Comparison of ENCODE assay signal across 8 cellular contexts in the genomic region with DNA sequence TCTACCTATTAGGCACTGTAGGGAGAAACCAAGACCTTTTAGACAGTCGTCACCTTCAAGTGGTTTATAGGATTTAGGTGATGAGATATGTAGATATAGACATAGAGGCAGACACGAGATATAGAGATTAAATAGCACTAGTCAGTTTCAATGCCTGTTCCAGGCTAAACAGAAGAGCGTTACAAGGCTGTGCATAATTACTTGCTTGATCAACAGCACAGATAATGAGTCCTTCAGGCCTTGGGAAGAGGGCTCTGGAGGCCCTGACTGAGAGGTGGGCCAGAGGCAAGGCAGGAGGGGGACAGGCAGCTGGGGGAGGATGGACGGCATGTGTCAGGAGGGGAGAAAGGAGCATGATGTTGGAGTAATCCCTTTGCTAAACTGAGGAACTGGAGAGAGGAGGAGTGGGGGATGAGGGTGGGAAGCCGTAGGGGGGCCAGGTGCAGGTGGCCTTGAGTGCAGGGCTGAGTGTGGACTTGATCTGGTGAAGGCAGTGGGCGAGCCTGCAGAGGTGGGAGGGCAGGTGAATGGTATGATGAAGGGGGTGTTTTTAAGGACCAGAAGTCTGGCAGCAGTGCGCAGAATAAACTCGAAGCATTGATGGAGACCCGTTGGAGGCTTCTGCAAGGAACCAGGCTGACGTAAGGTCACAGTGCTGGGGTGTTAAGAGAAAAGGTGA. TPM values are rescaled to one million over a fixed set of nuclear protein-coding genes. Genes with fewer than 3 reads are reported as not detected.
A peak's percentile ranks its signal among the peaks of the same experiment; 100 is the strongest.
DNase-seq lines count a peak whose midpoint lies in the region; ATAC-seq and TF ChIP-seq lines count a peak whose summit lies in the region.

No MANE protein-coding gene starts in this region.

- peak overlapping the region; percentile 79 to 97 for H3K4me3 Mint-ChIP-seq in CD14-positive monocyte

- H3F3A ChIP-seq in neural cell (ENCODE audit: insufficient read depth, low read length, poor library complexity, severe bottlenecking), result no peaks in the 10 kb centered on the region

- TF ChIP-seq RAD21 in neural cell (conservative IDR thresholded peaks at IDR 0.05), result no peak

- no peaks in the 10 kb centered on the region for H3K27me3 ChIP-seq in colonic mucosa
- H3K27me3 ChIP-seq in neural cell (ENCODE audit: insufficient read depth, low read depth, low read length), result no peaks in the 10 kb centered on the region

- peak overlapping the region; percentile 92 for H3K27ac ChIP-seq in colonic mucosa
- H3K27ac ChIP-seq in neural cell (ENCODE audit: low read length), result no peak overlapping the region

- H3K4me3 ChIP-seq in colonic mucosa (no peak overlapping the region), neural cell (ENCODE audit: low read length) (peak overlapping the region; percentile 63)

- peak overlapping the region in 1 of 7 donors; percentile 48 for H3K27ac Mint-ChIP-seq in CD14-positive monocyte

- H3K36me3 ChIP-seq in colonic mucosa (no peaks in the 10 kb centered on the region), neural cell (ENCODE audit: insufficient read depth, low read length) (no peaks in the 10 kb centered on the region)

- H3K4me1 ChIP-seq in colonic mucosa, result peaks cover 34% of the 10 kb centered on the region

- H3K36me3 Mint-ChIP-seq in CD14-positive monocyte, result peaks cover 0 to 1% of the 10 kb centered on the region in 2 donors

- intact Hi-C loops in CD14-positive monocyte (cut with micrococcal nuclease) (no loop called here), colonic mucosa (cut with DNase I) (no loop called here)

- H3K4me1 Mint-ChIP-seq in CD14-positive monocyte, result peaks cover 48% of the 10 kb centered on the region

- no peaks in the 10 kb centered on the region for H3K9me3 Mint-ChIP-seq in CD14-positive monocyte

- peak overlapping the region; percentile 60 for H2AFZ ChIP-seq in neural cell (ENCODE audit: low read depth, low read length)

- DNase-seq in CD14-positive monocyte (ENCODE audit: low spot score), result no peak
- DNase-seq in NCI-H1436 (lab: John Stamatoyannopoulos, UW), result peak; percentile 27
- no peak for DNase-seq in colonic mucosa
- no peak for DNase-seq in SHP77 treated with DMSO at 0.1 percent for 48 hours (lab: John Stamatoyannopoulos, UW)
- DNase-seq in germinal center (ENCODE audit: low spot score), result no peak
- DNase-seq in DMS53 treated with DMSO at 0.1 percent for 48 hours (lab: John Stamatoyannopoulos, UW; ENCODE audit: unreplicated experiment), result no peak

- H3K9me2 ChIP-seq in neural cell (ENCODE audit: insufficient read depth, low read length), result no peaks in the 10 kb centered on the region

- no peak for TF ChIP-seq EP300 in neural cell (conservative IDR thresholded peaks at IDR 0.05; ENCODE audit: poor library complexity, severe bottlenecking)

- no peak for TF ChIP-seq CTCF in CD14-positive monocyte (IDR thresholded peaks at IDR 0.05)
- TF ChIP-seq CTCF in colonic mucosa (IDR thresholded peaks at IDR 0.05), result no peak
- TF ChIP-seq CTCF in neural cell (IDR thresholded peaks at IDR 0.05; ENCODE audit: poor library complexity, severe bottlenecking), result no peak

- H4K20me1 ChIP-seq in neural cell (ENCODE audit: insufficient read depth), result no peaks in the 10 kb centered on the region

- peaks cover 18 to 39% (median 29%) of the 10 kb centered on the region in 3 donors for H3K27me3 Mint-ChIP-seq in CD14-positive monocyte (ENCODE audit: low read depth in 3 of 3)

- H3K79me2 ChIP-seq in neural cell (replicated peaks; ENCODE audit: insufficient read depth, low read length), result no peaks in the 10 kb centered on the region

- no peak overlapping the region for H3K4me2 ChIP-seq in neural cell (ENCODE audit: low read length)

- ATAC-seq in GM18502 (IDR thresholded peaks at IDR 0.05; ENCODE audit: poor library complexity, unreplicated experiment), result no peak

- H3K9me3 ChIP-seq in colonic mucosa, result no peaks in the 10 kb centered on the region
- no peaks in the 10 kb centered on the region for H3K9me3 ChIP-seq in neural cell (ENCODE audit: low read length)

- peak overlapping the region; percentile 38 to 82 for H3K9ac ChIP-seq in colonic mucosa (ENCODE audit: low read depth in 2 of 2, low read length in 2 of 2)
- peak overlapping the region; percentile 55 for H3K9ac ChIP-seq in neural cell (ENCODE audit: low read length)

TF ChIP-seq in neural cell, 6 proteins besides CTCF, POLR2A, EP300 and RAD21:
- no peak for TF ChIP-seq EZH2 (IDR thresholded peaks at IDR 0.05; ENCODE audit: borderline replicate concordance, insufficient read depth, low read length, poor library complexity, severe bottlenecking)
- TF ChIP-seq TAF1 (IDR thresholded peaks at IDR 0.05; ENCODE audit: low read depth), result no peak
- TF ChIP-seq SMC3 (conservative IDR thresholded peaks at IDR 0.05; ENCODE audit: poor library complexity), result no peak
- TF ChIP-seq, protein P1, sequence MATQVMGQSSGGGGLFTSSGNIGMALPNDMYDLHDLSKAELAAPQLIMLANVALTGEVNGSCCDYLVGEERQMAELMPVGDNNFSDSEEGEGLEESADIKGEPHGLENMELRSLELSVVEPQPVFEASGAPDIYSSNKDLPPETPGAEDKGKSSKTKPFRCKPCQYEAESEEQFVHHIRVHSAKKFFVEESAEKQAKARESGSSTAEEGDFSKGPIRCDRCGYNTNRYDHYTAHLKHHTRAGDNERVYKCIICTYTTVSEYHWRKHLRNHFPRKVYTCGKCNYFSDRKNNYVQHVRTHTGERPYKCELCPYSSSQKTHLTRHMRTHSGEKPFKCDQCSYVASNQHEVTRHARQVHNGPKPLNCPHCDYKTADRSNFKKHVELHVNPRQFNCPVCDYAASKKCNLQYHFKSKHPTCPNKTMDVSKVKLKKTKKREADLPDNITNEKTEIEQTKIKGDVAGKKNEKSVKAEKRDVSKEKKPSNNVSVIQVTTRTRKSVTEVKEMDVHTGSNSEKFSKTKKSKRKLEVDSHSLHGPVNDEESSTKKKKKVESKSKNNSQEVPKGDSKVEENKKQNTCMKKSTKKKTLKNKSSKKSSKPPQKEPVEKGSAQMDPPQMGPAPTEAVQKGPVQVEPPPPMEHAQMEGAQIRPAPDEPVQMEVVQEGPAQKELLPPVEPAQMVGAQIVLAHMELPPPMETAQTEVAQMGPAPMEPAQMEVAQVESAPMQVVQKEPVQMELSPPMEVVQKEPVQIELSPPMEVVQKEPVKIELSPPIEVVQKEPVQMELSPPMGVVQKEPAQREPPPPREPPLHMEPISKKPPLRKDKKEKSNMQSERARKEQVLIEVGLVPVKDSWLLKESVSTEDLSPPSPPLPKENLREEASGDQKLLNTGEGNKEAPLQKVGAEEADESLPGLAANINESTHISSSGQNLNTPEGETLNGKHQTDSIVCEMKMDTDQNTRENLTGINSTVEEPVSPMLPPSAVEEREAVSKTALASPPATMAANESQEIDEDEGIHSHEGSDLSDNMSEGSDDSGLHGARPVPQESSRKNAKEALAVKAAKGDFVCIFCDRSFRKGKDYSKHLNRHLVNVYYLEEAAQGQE (IDR thresholded peaks at IDR 0.05; ENCODE audit: borderline replicate concordance), result no peak
- no peak for TF ChIP-seq POLR2AphosphoS5 (IDR thresholded peaks at IDR 0.05)
- no peak for TF ChIP-seq MXI1 (conservative IDR thresholded peaks at IDR 0.05; ENCODE audit: poor library complexity, severe bottlenecking)

RNA-seq across cellular contexts. Expression of a gene that starts 43.9 kb away (rescaled TPM):
- polyA plus RNA-seq in CD14-positive monocyte (10 to 100 TPM; 24.8 to 27.5 TPM), neural cell (5.7 and 13.3 TPM in 2 replicates)
- 10 to 100 TPM; 13.1 to 14.9 TPM for total RNA-seq in colonic mucosa
- 3.2 and 4.3 TPM in 2 replicates for polyA minus RNA-seq in neural cell

RNA-seq across cellular contexts. Expression of a gene that starts 50.9 kb away (rescaled TPM):
- 10 to 100 TPM; 59.1 to 70.2 TPM for polyA plus RNA-seq in CD14-positive monocyte
- total RNA-seq in colonic mucosa, result 100 to 1,000 TPM; 131 to 200 TPM
- polyA plus RNA-seq in neural cell, result 22.7 and 23.6 TPM in 2 replicates
- 26.3 and 27.7 TPM in 2 replicates for polyA minus RNA-seq in neural cell
